1 cellular context compared by ENCODE assay signal in the genomic region with DNA sequence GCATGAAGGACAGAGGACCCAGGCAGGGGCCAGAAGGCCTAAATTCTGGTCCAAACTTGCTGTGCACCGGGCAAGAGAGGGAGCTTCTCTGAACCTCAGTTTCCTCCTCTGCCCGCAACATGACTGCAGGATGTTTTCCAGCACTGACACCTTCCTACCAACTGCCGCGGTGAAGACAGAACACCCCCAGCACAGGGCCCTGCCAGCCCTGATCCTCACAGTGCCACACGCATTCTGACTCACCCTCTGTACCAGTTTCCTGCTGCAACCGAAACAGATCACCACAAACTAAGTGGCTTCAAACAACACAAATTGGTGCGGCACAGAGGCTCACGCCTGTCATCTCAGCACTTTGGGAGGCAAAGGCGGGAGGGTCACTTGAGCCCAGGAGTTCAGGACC.
TF ChIP-seq lines count a peak whose summit lies in the region.

No MANE protein-coding gene starts in this region.

TF ChIP-seq in K562, 482 proteins besides CTCF, POLR2A, EP300 and RAD21:
- TF ChIP-seq HMGN3 (IDR thresholded peaks at IDR 0.05; ENCODE audit: borderline replicate concordance, extremely low read depth, insufficient read length, low read depth, low read length) = no peak
- TF ChIP-seq, protein P1, sequence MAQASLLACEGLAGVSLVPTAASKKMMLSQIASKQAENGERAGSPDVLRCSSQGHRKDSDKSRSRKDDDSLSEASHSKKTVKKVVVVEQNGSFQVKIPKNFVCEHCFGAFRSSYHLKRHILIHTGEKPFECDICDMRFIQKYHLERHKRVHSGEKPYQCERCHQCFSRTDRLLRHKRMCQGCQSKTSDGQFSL (CRISPR knock-in tag; IDR thresholded peaks at IDR 0.05) = 0 out of 2 replicates have a peak, but pooled peaks have one; percentile 21
- TF ChIP-seq, protein P1 (tag; IDR thresholded peaks at IDR 0.05) = no peak
- TF ChIP-seq TBL1XR1 (IDR thresholded peaks at IDR 0.05; ENCODE audit: low read length in 2 of 2) = no peak
